Comparison of ENCODE assay signal across 10 cellular contexts in the genomic region with DNA sequence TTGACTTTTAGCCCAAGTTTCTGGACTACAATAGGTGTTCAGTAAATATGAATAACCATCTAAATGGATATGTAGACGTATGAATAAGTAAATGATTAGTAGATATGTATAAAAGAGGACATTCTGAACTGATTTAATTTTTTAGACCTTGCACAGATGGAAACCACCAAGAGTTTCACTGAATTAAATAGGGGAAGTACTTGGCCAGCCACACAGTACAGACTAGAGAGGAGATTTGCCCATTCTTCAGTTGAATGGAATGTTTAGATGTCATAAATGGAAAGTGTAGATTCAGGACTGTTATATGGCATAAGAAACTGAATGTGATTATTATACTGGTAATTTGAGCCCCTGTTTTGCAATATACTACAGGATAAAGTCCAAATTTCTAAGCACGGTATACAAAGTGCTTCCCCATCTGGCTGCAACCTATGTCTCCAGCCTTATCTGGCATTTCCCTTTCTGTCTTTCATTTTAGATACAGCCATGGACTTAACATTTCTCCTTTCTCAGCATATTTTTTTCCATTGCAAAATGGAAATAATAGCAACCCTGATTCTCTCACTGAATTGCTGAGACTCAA.
DNase-seq lines count a peak whose midpoint lies in the region; ATAC-seq lines count a peak whose summit lies in the region.
"Had no signal": no experiment of that assay in that cellular context is flagged by ENCODE, and none has a peak within 500 bp of the region (broad histone marks: within the 10 kb centered on the region; RNA-seq: fewer than 3 reads in every experiment).

No MANE protein-coding gene starts in this region.

- H3K4me1 Mint-ChIP-seq in memory B cell = peaks cover 8% of the 10 kb centered on the region
- H3K4me1 Mint-ChIP-seq: activated naive CD4-positive, alpha-beta T cell treated with anti-CD3 and anti-CD28 coated beads, Interleukin-2, amount 50 U/mL, for 24 hours had no signal

- no peaks in the 10 kb centered on the region for H3K27me3 Mint-ChIP-seq in memory B cell
- H3K27me3 Mint-ChIP-seq: activated naive CD4-positive, alpha-beta T cell treated with anti-CD3 and anti-CD28 coated beads, Interleukin-2, amount 50 U/mL, for 24 hours had no signal

- ATAC-seq in GM19328 (IDR thresholded peaks at IDR 0.05; ENCODE audit: unreplicated experiment) (peak; percentile 56), HG02610 (IDR thresholded peaks at IDR 0.05; ENCODE audit: unreplicated experiment) (peak; percentile 73), HG03565 (IDR thresholded peaks at IDR 0.05; ENCODE audit: unreplicated experiment) (peak; percentile 76), memory B cell (ENCODE audit: low read depth) (peak; percentile 93)

- H3K27ac Mint-ChIP-seq in memory B cell = no peak overlapping the region
- H3K27ac Mint-ChIP-seq: activated naive CD4-positive, alpha-beta T cell treated with anti-CD3 and anti-CD28 coated beads, Interleukin-2, amount 50 U/mL, for 24 hours had no signal

- H3K9me3 Mint-ChIP-seq in memory B cell = peaks cover 8% of the 10 kb centered on the region

- H3K4me3 Mint-ChIP-seq in memory B cell = no peak overlapping the region
- H3K4me3 Mint-ChIP-seq: activated naive CD4-positive, alpha-beta T cell treated with anti-CD3 and anti-CD28 coated beads, Interleukin-2, amount 50 U/mL, for 24 hours had no signal

- no peaks in the 10 kb centered on the region for H3K36me3 Mint-ChIP-seq in memory B cell
- H3K36me3 Mint-ChIP-seq: activated naive CD4-positive, alpha-beta T cell treated with anti-CD3 and anti-CD28 coated beads, Interleukin-2, amount 50 U/mL, for 24 hours had no signal

- DNase-seq in memory B cell (ENCODE audit: low spot score in 2 of 2) = no peak
- no peak for DNase-seq in stimulated activated naive CD4-positive, alpha-beta T cell treated with Interleukin-2 at 50 U/mL for 16 hours (lab: John Stamatoyannopoulos, UW)
- DNase-seq in HUDEP-2 (lab: John Stamatoyannopoulos, UW; ENCODE audit: unreplicated experiment in 76 of 76) = no peak
- DNase-seq in Ammon's horn (ENCODE audit: low spot score) = no peak
- DNase-seq: activated CD4-positive, alpha-beta T cell treated with anti-CD3 and anti-CD28 coated beads, Interleukin-2, amount 50 U/mL, for 1 hour; NCI-H748 treated with DMSO at 0.1 percent for 48 hours had no signal
